1 cellular context compared by ENCODE assay signal in the genomic region with DNA sequence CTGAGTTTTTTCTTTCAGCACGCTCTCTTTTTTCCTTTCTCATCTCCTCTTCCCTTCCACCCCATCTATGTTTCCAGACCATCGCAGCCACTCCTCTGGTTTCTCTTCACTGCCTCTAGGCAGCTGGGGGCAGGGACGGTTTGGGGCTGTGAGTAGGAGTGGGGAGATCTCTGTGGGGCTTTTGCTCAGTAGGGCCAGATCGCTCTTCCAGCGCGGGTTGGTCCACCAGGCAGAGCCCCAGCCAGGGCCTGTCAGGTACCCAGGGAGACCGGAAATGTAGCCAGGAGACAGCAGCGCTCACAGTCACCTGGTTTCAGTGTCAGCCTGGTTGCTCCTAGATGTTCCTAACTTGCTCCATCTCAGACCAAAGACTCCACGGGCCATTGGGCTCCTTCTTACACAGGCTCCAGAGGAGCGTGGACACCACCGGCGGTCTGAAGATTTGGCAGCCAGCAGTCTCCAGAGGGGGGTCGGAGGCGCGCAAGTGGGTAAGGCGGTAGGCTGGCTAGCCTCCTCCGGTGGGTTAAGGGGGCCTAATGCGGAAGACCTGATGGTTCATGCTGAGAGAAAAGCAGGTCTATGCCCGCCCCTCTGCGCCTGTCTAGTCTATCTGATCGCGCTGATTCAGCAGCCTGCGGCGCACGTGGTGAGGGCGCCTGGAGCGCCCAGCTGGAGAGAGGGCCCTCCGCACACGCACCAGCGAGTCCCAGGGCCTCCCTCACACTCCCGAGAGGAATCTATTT.
TF ChIP-seq lines count a peak whose summit lies in the region.

No MANE protein-coding gene starts in this region.

TF ChIP-seq in K562, 482 proteins besides CTCF, POLR2A, EP300 and RAD21 (continued from another document):
- TF ChIP-seq, protein P1, sequence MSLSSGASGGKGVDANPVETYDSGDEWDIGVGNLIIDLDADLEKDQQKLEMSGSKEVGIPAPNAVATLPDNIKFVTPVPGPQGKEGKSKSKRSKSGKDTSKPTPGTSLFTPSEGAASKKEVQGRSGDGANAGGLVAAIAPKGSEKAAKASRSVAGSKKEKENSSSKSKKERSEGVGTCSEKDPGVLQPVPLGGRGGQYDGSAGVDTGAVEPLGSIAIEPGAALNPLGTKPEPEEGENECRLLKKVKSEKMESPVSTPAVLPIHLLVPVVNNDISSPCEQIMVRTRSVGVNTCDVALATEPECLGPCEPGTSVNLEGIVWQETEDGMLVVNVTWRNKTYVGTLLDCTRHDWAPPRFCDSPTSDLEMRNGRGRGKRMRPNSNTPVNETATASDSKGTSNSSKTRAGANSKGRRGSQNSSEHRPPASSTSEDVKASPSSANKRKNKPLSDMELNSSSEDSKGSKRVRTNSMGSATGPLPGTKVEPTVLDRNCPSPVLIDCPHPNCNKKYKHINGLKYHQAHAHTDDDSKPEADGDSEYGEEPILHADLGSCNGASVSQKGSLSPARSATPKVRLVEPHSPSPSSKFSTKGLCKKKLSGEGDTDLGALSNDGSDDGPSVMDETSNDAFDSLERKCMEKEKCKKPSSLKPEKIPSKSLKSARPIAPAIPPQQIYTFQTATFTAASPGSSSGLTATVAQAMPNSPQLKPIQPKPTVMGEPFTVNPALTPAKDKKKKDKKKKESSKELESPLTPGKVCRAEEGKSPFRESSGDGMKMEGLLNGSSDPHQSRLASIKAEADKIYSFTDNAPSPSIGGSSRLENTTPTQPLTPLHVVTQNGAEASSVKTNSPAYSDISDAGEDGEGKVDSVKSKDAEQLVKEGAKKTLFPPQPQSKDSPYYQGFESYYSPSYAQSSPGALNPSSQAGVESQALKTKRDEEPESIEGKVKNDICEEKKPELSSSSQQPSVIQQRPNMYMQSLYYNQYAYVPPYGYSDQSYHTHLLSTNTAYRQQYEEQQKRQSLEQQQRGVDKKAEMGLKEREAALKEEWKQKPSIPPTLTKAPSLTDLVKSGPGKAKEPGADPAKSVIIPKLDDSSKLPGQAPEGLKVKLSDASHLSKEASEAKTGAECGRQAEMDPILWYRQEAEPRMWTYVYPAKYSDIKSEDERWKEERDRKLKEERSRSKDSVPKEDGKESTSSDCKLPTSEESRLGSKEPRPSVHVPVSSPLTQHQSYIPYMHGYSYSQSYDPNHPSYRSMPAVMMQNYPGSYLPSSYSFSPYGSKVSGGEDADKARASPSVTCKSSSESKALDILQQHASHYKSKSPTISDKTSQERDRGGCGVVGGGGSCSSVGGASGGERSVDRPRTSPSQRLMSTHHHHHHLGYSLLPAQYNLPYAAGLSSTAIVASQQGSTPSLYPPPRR (CRISPR knock-in tag; IDR thresholded peaks at IDR 0.05; ENCODE audit: borderline replicate concordance) = no peak
- TF ChIP-seq KAT8 (IDR thresholded peaks at IDR 0.05; ENCODE audit: low read depth) = no peak
- no peak for TF ChIP-seq HDAC1 (IDR thresholded peaks at IDR 0.05)
- no peak for TF ChIP-seq TSC22D4 (tag; IDR thresholded peaks at IDR 0.05)
- TF ChIP-seq, protein P2, sequence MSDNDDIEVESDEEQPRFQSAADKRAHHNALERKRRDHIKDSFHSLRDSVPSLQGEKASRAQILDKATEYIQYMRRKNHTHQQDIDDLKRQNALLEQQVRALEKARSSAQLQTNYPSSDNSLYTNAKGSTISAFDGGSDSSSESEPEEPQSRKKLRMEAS (CRISPR knock-in tag; IDR thresholded peaks at IDR 0.05) = peak; percentile 60; the same call in 1 of the 2 replicates
- TF ChIP-seq RBM15 (IDR thresholded peaks at IDR 0.05; ENCODE audit: insufficient read depth, low read length) = no peak
- TF ChIP-seq EGR1 (conservative IDR thresholded peaks at IDR 0.05) = no peak
- TF ChIP-seq ZNF316 (IDR thresholded peaks at IDR 0.05) = 0 out of 2 replicates have a peak, but pooled peaks have one; percentile 11
- TF ChIP-seq, protein P3, sequence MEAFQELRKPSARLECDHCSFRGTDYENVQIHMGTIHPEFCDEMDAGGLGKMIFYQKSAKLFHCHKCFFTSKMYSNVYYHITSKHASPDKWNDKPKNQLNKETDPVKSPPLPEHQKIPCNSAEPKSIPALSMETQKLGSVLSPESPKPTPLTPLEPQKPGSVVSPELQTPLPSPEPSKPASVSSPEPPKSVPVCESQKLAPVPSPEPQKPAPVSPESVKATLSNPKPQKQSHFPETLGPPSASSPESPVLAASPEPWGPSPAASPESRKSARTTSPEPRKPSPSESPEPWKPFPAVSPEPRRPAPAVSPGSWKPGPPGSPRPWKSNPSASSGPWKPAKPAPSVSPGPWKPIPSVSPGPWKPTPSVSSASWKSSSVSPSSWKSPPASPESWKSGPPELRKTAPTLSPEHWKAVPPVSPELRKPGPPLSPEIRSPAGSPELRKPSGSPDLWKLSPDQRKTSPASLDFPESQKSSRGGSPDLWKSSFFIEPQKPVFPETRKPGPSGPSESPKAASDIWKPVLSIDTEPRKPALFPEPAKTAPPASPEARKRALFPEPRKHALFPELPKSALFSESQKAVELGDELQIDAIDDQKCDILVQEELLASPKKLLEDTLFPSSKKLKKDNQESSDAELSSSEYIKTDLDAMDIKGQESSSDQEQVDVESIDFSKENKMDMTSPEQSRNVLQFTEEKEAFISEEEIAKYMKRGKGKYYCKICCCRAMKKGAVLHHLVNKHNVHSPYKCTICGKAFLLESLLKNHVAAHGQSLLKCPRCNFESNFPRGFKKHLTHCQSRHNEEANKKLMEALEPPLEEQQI (IDR thresholded peaks at IDR 0.05) = peak; percentile 61; the same call in 1 of the 2 replicates
- TF ChIP-seq ZNF717 (CRISPR knock-in tag; IDR thresholded peaks at IDR 0.05) = no peak
- TF ChIP-seq SIX5 (IDR thresholded peaks at IDR 0.05; ENCODE audit: borderline replicate concordance in 1 of 2, insufficient read depth in 1 of 2, low read depth in 1 of 2, low read length in 2 of 2) = no peak
- TF ChIP-seq TAF7 (tag; IDR thresholded peaks at IDR 0.05) = no peak
- no peak for TF ChIP-seq ZSCAN32 (CRISPR knock-in tag; IDR thresholded peaks at IDR 0.05)
- peak; percentile 43; the same call in 1 of the 2 replicates for TF ChIP-seq RBFOX2 (IDR thresholded peaks at IDR 0.05; ENCODE audit: low read depth, low read length)
- no peak for TF ChIP-seq PPARD (CRISPR knock-in tag; IDR thresholded peaks at IDR 0.05)
- TF ChIP-seq, protein P4, sequence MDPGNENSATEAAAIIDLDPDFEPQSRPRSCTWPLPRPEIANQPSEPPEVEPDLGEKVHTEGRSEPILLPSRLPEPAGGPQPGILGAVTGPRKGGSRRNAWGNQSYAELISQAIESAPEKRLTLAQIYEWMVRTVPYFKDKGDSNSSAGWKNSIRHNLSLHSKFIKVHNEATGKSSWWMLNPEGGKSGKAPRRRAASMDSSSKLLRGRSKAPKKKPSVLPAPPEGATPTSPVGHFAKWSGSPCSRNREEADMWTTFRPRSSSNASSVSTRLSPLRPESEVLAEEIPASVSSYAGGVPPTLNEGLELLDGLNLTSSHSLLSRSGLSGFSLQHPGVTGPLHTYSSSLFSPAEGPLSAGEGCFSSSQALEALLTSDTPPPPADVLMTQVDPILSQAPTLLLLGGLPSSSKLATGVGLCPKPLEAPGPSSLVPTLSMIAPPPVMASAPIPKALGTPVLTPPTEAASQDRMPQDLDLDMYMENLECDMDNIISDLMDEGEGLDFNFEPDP (CRISPR knock-in tag; IDR thresholded peaks at IDR 0.05) = no peak
- no peak for TF ChIP-seq ZNF764 (CRISPR knock-in tag; IDR thresholded peaks at IDR 0.05; ENCODE audit: low read depth)
- TF ChIP-seq NCOA6 (IDR thresholded peaks at IDR 0.05) = no peak
- TF ChIP-seq HDAC3 (IDR thresholded peaks at IDR 0.05; ENCODE audit: borderline replicate concordance, partially characterized antibody) = no peak
- no peak for TF ChIP-seq SIN3B (IDR thresholded peaks at IDR 0.05; ENCODE audit: low read depth)
- TF ChIP-seq COPS2 (conservative IDR thresholded peaks at IDR 0.05) = no peak
- TF ChIP-seq CSDE1 (IDR thresholded peaks at IDR 0.05) = no peak
- TF ChIP-seq, protein P5, sequence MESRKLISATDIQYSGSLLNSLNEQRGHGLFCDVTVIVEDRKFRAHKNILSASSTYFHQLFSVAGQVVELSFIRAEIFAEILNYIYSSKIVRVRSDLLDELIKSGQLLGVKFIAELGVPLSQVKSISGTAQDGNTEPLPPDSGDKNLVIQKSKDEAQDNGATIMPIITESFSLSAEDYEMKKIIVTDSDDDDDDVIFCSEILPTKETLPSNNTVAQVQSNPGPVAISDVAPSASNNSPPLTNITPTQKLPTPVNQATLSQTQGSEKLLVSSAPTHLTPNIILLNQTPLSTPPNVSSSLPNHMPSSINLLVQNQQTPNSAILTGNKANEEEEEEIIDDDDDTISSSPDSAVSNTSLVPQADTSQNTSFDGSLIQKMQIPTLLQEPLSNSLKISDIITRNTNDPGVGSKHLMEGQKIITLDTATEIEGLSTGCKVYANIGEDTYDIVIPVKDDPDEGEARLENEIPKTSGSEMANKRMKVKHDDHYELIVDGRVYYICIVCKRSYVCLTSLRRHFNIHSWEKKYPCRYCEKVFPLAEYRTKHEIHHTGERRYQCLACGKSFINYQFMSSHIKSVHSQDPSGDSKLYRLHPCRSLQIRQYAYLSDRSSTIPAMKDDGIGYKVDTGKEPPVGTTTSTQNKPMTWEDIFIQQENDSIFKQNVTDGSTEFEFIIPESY (CRISPR knock-in tag; IDR thresholded peaks at IDR 0.05) = peak; percentile 91
- TF ChIP-seq RFX7 (CRISPR knock-in tag; IDR thresholded peaks at IDR 0.05) = no peak
- TF ChIP-seq, protein P6, sequence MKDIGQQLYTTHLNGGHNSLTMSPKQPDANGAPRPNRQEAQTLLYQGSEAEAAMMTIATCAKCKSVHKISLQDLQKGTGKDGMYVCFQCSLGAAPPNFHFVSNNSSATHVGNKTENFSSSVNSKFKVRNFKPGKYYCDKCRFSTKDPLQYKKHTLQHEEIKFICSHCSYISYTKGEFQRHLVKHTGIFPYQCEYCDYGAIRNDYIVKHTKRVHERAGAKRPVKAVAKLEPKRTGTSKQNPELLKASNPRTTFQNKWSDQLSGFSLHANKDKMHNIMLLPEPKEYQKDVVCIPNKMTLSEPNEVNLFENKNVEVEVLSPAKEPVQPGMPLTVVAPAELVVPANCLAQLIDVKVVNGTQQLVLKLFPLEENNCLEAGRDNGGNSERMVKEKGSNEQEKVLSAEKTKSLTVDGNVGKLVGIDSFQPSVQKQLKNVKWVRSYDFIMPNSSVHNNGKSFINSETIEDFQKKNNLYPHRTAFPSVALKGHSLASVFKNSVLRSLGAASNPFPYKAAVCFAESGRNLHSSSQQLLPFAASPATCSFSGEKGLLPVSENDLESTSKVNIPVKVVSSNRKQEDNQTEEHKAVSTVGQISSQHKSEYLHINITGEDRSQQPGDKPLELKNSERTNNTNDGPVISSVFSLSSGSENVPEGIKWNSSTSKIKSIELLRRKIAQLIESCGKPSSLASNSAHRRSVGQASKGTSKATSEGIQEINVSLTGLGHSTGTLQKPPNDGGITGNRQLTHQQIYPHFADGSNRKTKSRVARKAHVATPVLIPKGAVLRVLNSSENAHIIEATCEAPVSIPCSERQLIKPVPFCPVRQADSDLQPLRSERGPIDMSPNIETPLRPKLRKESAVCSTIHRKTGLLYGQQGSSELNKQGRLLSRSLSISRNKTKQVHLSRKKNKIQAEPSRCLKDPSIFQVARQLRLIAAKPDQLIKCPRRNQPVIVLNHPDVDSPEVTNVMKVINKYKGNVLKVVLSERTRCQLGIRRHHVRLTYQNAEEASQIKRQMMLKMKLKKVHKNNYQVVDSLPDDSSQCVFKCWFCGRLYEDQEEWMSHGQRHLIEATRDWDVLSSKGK (CRISPR knock-in tag; IDR thresholded peaks at IDR 0.05) = no peak
- TF ChIP-seq SNIP1 (IDR thresholded peaks at IDR 0.05; ENCODE audit: low read depth) = no peak
- TF ChIP-seq, protein P7, sequence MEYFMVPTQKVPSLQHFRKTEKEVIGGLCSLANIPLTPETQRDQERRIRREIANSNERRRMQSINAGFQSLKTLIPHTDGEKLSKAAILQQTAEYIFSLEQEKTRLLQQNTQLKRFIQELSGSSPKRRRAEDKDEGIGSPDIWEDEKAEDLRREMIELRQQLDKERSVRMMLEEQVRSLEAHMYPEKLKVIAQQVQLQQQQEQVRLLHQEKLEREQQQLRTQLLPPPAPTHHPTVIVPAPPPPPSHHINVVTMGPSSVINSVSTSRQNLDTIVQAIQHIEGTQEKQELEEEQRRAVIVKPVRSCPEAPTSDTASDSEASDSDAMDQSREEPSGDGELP (CRISPR knock-in tag; IDR thresholded peaks at IDR 0.05; ENCODE audit: borderline replicate concordance) = peak; percentile 60
- TF ChIP-seq, protein P8, sequence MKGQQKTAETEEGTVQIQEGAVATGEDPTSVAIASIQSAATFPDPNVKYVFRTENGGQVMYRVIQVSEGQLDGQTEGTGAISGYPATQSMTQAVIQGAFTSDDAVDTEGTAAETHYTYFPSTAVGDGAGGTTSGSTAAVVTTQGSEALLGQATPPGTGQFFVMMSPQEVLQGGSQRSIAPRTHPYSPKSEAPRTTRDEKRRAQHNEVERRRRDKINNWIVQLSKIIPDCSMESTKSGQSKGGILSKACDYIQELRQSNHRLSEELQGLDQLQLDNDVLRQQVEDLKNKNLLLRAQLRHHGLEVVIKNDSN (CRISPR knock-in tag; IDR thresholded peaks at IDR 0.05) = peak; percentile 33; the same call in 1 of the 2 replicates
- no peak for TF ChIP-seq NFATC3 (IDR thresholded peaks at IDR 0.05)
- TF ChIP-seq HNRNPK (IDR thresholded peaks at IDR 0.05; ENCODE audit: low read depth, low read length, poor library complexity, severe bottlenecking) = no peak
- TF ChIP-seq HMG20B (CRISPR knock-in tag; IDR thresholded peaks at IDR 0.05) = no peak
- TF ChIP-seq, protein P9, sequence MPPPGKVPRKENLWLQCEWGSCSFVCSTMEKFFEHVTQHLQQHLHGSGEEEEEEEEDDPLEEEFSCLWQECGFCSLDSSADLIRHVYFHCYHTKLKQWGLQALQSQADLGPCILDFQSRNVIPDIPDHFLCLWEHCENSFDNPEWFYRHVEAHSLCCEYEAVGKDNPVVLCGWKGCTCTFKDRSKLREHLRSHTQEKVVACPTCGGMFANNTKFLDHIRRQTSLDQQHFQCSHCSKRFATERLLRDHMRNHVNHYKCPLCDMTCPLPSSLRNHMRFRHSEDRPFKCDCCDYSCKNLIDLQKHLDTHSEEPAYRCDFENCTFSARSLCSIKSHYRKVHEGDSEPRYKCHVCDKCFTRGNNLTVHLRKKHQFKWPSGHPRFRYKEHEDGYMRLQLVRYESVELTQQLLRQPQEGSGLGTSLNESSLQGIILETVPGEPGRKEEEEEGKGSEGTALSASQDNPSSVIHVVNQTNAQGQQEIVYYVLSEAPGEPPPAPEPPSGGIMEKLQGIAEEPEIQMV (tag; conservative IDR thresholded peaks at IDR 0.05; ENCODE audit: low read depth) = no peak
- TF ChIP-seq E2F3 (CRISPR knock-in tag; IDR thresholded peaks at IDR 0.05) = no peak
